ENCODE assay signal across 8 cellular contexts in the genomic region with DNA sequence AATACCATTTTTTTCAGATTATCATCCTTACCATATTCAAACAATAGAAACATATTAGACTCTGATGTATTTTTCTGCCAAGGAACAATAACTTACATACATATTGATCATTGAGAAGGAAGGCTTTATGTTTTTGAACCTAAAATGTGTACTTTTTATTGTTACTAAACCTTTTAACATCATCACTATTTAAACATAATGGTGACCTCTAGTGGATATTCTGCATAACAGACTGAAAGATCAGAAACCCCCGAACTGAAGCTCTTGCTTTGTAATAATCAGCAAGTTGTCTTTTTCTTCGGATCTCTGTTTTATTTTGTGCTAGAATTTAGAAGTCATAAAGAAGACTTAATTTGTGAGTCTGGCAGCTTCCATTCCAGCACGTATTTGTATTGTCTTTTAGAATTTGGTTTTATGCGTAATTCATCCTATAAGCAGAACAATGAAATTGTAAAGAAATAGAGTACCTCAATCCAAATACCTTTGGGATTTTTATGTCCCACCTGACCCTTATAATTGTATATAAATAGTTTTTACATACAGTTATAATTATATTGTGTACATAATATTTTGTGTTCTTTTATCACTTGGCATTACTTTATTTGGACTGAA.
DNase-seq lines count a peak whose midpoint lies in the region; TF ChIP-seq lines count a peak whose summit lies in the region.

No MANE protein-coding gene starts in this region.

- peaks cover 36% of the 10 kb centered on the region for H3K36me3 Mint-ChIP-seq in activated T-cell treated with anti-CD3 and anti-CD28 coated beads, Interleukin-2, amount 50 U/mL, for 24 hours (ENCODE audit: low read depth)

- no peak overlapping the region for H3K4me3 Mint-ChIP-seq in activated T-cell treated with anti-CD3 and anti-CD28 coated beads, Interleukin-2, amount 50 U/mL, for 24 hours

- H3K9me3 Mint-ChIP-seq in activated T-cell treated with anti-CD3 and anti-CD28 coated beads, Interleukin-2, amount 50 U/mL, for 24 hours, result no peaks in the 10 kb centered on the region

- peak overlapping the region; percentile 79 for H3K27ac ChIP-seq in VCaP

- no peak for DNase-seq in activated T-cell treated with anti-CD3 and anti-CD28 coated beads, Interleukin-2, amount 50 U/mL, for 24 hours
- DNase-seq in activated T-cell treated with anti-CD3 and anti-CD28 coated beads, Interleukin-2, amount 50 U/mL, for 48 hours, result no peak
- DNase-seq in NB4 (ENCODE audit: low read depth) (peak; percentile 64), foreskin fibroblast (peak in 1 of 2 donors; percentile 65), retina (peak; percentile 21), mucosa of gallbladder (ENCODE audit: low spot score) (no peak)
- DNase-seq in activated CD4-positive, alpha-beta T cell treated with anti-CD3 and anti-CD28 coated beads for 4 hours, result no peak

- TF ChIP-seq CTCF in NB4 (IDR thresholded peaks at IDR 0.05; ENCODE audit: low read depth, low read length) (peak; percentile 39), VCaP (conservative IDR thresholded peaks at IDR 0.05) (peak; percentile 81), foreskin fibroblast (IDR thresholded peaks at IDR 0.05; ENCODE audit: low read depth, low read length) (peak; percentile 45)

- H3K4me1 Mint-ChIP-seq in activated T-cell treated with anti-CD3 and anti-CD28 coated beads, Interleukin-2, amount 50 U/mL, for 24 hours (ENCODE audit: low read depth), result peaks cover 60% of the 10 kb centered on the region

- no peaks in the 10 kb centered on the region for H3K27me3 Mint-ChIP-seq in activated T-cell treated with anti-CD3 and anti-CD28 coated beads, Interleukin-2, amount 50 U/mL, for 24 hours

- no peak for TF ChIP-seq POLR2A in NB4 (IDR thresholded peaks at IDR 0.05; ENCODE audit: extremely low read depth, insufficient read length)

- no peak overlapping the region for H3K4me3 ChIP-seq in NB4 (ENCODE audit: low read depth, low read length)
- no peak overlapping the region for H3K4me3 ChIP-seq in foreskin fibroblast (ENCODE audit: low read depth in 1 of 2, low read length in 2 of 2)

- peak overlapping the region; percentile 79 for H3K27ac Mint-ChIP-seq in activated T-cell treated with anti-CD3 and anti-CD28 coated beads, Interleukin-2, amount 50 U/mL, for 24 hours

Comparison
In these comparisons a context has a peak if more than half of its experiments do, and no peak if none do; other contexts are left out.
1. DNase-seq: peak in NB4 (single experiment) and retina (single experiment); none in activated T-cell treated with anti-CD3 and anti-CD28 coated beads, Interleukin-2, amount 50 U/mL, for 24 hours (single experiment), activated T-cell treated with anti-CD3 and anti-CD28 coated beads, Interleukin-2, amount 50 U/mL, for 48 hours (0 of 2), activated CD4-positive, alpha-beta T cell treated with anti-CD3 and anti-CD28 coated beads for 4 hours (0 of 2) and mucosa of gallbladder (single experiment).
2. Peak in every context shown above with its lines, with median percentiles within 50 percentile points of each other: CTCF ChIP-seq.